In genomic region chr1:93078935-93079654, GRCh38 we compare ENCODE assay signal across 1 cellular context.
TF ChIP-seq lines count a peak whose summit lies in the region.

Gene MTF2, plus strand, starts transcription at chr1:93079283. Its CDS starts 244 bp downstream, at chr1:93079527.

TF ChIP-seq in HepG2, 621 proteins besides CTCF, POLR2A, EP300 and RAD21 (continued from another document and continues in another):
- TF ChIP-seq, protein P1, sequence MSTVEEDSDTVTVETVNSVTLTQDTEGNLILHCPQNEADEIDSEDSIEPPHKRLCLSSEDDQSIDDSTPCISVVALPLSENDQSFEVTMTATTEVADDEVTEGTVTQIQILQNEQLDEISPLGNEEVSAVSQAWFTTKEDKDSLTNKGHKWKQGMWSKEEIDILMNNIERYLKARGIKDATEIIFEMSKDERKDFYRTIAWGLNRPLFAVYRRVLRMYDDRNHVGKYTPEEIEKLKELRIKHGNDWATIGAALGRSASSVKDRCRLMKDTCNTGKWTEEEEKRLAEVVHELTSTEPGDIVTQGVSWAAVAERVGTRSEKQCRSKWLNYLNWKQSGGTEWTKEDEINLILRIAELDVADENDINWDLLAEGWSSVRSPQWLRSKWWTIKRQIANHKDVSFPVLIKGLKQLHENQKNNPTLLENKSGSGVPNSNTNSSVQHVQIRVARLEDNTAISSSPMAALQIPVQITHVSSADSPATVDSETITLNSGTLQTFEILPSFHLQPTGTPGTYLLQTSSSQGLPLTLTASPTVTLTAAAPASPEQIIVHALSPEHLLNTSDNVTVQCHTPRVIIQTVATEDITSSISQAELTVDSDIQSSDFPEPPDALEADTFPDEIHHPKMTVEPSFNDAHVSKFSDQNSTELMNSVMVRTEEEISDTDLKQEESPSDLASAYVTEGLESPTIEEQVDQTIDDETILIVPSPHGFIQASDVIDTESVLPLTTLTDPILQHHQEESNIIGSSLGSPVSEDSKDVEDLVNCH (CRISPR knock-in tag; IDR thresholded peaks at IDR 0.05): no peak
- TF ChIP-seq ZNF274 (CRISPR knock-in tag; IDR thresholded peaks at IDR 0.05) (peak; percentile 93), ZKSCAN1 (IDR thresholded peaks at IDR 0.05; ENCODE audit: low read length) (peak; percentile 78; the same call in 1 of the 2 replicates), RELA (CRISPR knock-in tag; IDR thresholded peaks at IDR 0.05) (peak; percentile 93; the same call in 1 of the 2 replicates), ZNF570 (CRISPR knock-in tag; IDR thresholded peaks at IDR 0.05; ENCODE audit: borderline replicate concordance) (no peak), ZBTB38 (CRISPR knock-in tag; IDR thresholded peaks at IDR 0.05) (peak; percentile 96), ZBED4 (CRISPR knock-in tag; IDR thresholded peaks at IDR 0.05; ENCODE audit: borderline replicate concordance) (peak; percentile 96), ZNF772 (CRISPR knock-in tag; IDR thresholded peaks at IDR 0.05) (peak; percentile 100), TEAD3 (CRISPR knock-in tag; optimal IDR thresholded peaks at IDR 0.05; ENCODE audit: borderline replicate concordance) (peak; percentile 88), HNF4G (IDR thresholded peaks at IDR 0.05; ENCODE audit: borderline replicate concordance, low read depth, low read length) (peak; percentile 58; the same call in 1 of the 2 replicates), HNF4G (CRISPR knock-in tag; IDR thresholded peaks at IDR 0.05; ENCODE audit: borderline replicate concordance, low read depth) (peak; percentile 75), RCOR2 (CRISPR knock-in tag; IDR thresholded peaks at IDR 0.05) (peak; percentile 77; the same call in 1 of the 2 replicates), ZNF180 (CRISPR knock-in tag; IDR thresholded peaks at IDR 0.05; ENCODE audit: borderline replicate concordance, low read depth) (peak; percentile 93), HDAC1 (CRISPR knock-in tag; IDR thresholded peaks at IDR 0.05) (peak; percentile 98), JUNB (CRISPR knock-in tag; IDR thresholded peaks at IDR 0.05; ENCODE audit: borderline replicate concordance) (0 out of 2 replicates have a peak, but pooled peaks have one; percentile 29), MXD4 (CRISPR knock-in tag; IDR thresholded peaks at IDR 0.05) (peak; percentile 94; the same call in 1 of the 2 replicates), ZNF691 (CRISPR knock-in tag; IDR thresholded peaks at IDR 0.05; ENCODE audit: borderline replicate concordance, low read depth) (peak; percentile 98; the same call in 1 of the 2 replicates), ZFP36L1 (CRISPR knock-in tag; IDR thresholded peaks at IDR 0.05) (peak; percentile 99), ZBTB20 (CRISPR knock-in tag; IDR thresholded peaks at IDR 0.05; ENCODE audit: borderline replicate concordance, low read depth) (peak; percentile 96), NONO (IDR thresholded peaks at IDR 0.05) (no peak), NONO (CRISPR knock-in tag; conservative IDR thresholded peaks at IDR 0.05) (peak; percentile 100), ELF4 (CRISPR knock-in tag; IDR thresholded peaks at IDR 0.05; ENCODE audit: borderline replicate concordance) (peak; percentile 73; the same call in 1 of the 2 replicates), ZFP82 (CRISPR knock-in tag; IDR thresholded peaks at IDR 0.05; ENCODE audit: borderline replicate concordance) (peak; percentile 95; the same call in 1 of the 2 replicates), DMAP1 (CRISPR knock-in tag; IDR thresholded peaks at IDR 0.05) (peak; percentile 99), TAF1 (CRISPR knock-in tag; IDR thresholded peaks at IDR 0.05) (peak; percentile 99), TCF7 (IDR thresholded peaks at IDR 0.05; ENCODE audit: low read depth) (peak; percentile 82), GTF2F1 (IDR thresholded peaks at IDR 0.05; ENCODE audit: low read length) (peak; percentile 69; the same call in 1 of the 2 replicates), SP5 (CRISPR knock-in tag; IDR thresholded peaks at IDR 0.05; ENCODE audit: borderline replicate concordance, low read depth) (peak; percentile 67), CENPX (CRISPR knock-in tag; IDR thresholded peaks at IDR 0.05) (no peak)
- TF ChIP-seq, protein P2, sequence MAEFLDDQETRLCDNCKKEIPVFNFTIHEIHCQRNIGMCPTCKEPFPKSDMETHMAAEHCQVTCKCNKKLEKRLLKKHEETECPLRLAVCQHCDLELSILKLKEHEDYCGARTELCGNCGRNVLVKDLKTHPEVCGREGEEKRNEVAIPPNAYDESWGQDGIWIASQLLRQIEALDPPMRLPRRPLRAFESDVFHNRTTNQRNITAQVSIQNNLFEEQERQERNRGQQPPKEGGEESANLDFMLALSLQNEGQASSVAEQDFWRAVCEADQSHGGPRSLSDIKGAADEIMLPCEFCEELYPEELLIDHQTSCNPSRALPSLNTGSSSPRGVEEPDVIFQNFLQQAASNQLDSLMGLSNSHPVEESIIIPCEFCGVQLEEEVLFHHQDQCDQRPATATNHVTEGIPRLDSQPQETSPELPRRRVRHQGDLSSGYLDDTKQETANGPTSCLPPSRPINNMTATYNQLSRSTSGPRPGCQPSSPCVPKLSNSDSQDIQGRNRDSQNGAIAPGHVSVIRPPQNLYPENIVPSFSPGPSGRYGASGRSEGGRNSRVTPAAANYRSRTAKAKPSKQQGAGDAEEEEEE (CRISPR knock-in tag; IDR thresholded peaks at IDR 0.05; ENCODE audit: borderline replicate concordance): peak; percentile 59; the same call in 1 of the 2 replicates
- TF ChIP-seq, protein P3, sequence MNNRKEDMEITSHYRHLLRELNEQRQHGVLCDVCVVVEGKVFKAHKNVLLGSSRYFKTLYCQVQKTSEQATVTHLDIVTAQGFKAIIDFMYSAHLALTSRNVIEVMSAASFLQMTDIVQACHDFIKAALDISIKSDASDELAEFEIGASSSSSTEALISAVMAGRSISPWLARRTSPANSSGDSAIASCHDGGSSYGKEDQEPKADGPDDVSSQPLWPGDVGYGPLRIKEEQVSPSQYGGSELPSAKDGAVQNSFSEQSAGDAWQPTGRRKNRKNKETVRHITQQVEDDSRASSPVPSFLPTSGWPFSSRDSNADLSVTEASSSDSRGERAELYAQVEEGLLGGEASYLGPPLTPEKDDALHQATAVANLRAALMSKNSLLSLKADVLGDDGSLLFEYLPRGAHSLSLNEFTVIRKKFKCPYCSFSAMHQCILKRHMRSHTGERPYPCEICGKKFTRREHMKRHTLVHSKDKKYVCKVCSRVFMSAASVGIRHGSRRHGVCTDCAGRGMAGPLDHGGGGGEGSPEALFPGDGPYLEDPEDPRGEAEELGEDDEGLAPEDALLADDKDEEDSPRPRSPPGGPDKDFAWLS (CRISPR knock-in tag; IDR thresholded peaks at IDR 0.05; ENCODE audit: borderline replicate concordance): 0 out of 2 replicates have a peak, but pooled peaks have one; percentile 65
- TF ChIP-seq, protein P4, sequence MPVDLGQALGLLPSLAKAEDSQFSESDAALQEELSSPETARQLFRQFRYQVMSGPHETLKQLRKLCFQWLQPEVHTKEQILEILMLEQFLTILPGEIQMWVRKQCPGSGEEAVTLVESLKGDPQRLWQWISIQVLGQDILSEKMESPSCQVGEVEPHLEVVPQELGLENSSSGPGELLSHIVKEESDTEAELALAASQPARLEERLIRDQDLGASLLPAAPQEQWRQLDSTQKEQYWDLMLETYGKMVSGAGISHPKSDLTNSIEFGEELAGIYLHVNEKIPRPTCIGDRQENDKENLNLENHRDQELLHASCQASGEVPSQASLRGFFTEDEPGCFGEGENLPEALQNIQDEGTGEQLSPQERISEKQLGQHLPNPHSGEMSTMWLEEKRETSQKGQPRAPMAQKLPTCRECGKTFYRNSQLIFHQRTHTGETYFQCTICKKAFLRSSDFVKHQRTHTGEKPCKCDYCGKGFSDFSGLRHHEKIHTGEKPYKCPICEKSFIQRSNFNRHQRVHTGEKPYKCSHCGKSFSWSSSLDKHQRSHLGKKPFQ (CRISPR knock-in tag; IDR thresholded peaks at IDR 0.05; ENCODE audit: insufficient replicate concordance): peak; percentile 94
- TF ChIP-seq, protein P5, sequence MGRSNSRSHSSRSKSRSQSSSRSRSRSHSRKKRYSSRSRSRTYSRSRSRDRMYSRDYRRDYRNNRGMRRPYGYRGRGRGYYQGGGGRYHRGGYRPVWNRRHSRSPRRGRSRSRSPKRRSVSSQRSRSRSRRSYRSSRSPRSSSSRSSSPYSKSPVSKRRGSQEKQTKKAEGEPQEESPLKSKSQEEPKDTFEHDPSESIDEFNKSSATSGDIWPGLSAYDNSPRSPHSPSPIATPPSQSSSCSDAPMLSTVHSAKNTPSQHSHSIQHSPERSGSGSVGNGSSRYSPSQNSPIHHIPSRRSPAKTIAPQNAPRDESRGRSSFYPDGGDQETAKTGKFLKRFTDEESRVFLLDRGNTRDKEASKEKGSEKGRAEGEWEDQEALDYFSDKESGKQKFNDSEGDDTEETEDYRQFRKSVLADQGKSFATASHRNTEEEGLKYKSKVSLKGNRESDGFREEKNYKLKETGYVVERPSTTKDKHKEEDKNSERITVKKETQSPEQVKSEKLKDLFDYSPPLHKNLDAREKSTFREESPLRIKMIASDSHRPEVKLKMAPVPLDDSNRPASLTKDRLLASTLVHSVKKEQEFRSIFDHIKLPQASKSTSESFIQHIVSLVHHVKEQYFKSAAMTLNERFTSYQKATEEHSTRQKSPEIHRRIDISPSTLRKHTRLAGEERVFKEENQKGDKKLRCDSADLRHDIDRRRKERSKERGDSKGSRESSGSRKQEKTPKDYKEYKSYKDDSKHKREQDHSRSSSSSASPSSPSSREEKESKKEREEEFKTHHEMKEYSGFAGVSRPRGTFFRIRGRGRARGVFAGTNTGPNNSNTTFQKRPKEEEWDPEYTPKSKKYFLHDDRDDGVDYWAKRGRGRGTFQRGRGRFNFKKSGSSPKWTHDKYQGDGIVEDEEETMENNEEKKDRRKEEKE (IDR thresholded peaks at IDR 0.05): no peak
- TF ChIP-seq, protein P6, sequence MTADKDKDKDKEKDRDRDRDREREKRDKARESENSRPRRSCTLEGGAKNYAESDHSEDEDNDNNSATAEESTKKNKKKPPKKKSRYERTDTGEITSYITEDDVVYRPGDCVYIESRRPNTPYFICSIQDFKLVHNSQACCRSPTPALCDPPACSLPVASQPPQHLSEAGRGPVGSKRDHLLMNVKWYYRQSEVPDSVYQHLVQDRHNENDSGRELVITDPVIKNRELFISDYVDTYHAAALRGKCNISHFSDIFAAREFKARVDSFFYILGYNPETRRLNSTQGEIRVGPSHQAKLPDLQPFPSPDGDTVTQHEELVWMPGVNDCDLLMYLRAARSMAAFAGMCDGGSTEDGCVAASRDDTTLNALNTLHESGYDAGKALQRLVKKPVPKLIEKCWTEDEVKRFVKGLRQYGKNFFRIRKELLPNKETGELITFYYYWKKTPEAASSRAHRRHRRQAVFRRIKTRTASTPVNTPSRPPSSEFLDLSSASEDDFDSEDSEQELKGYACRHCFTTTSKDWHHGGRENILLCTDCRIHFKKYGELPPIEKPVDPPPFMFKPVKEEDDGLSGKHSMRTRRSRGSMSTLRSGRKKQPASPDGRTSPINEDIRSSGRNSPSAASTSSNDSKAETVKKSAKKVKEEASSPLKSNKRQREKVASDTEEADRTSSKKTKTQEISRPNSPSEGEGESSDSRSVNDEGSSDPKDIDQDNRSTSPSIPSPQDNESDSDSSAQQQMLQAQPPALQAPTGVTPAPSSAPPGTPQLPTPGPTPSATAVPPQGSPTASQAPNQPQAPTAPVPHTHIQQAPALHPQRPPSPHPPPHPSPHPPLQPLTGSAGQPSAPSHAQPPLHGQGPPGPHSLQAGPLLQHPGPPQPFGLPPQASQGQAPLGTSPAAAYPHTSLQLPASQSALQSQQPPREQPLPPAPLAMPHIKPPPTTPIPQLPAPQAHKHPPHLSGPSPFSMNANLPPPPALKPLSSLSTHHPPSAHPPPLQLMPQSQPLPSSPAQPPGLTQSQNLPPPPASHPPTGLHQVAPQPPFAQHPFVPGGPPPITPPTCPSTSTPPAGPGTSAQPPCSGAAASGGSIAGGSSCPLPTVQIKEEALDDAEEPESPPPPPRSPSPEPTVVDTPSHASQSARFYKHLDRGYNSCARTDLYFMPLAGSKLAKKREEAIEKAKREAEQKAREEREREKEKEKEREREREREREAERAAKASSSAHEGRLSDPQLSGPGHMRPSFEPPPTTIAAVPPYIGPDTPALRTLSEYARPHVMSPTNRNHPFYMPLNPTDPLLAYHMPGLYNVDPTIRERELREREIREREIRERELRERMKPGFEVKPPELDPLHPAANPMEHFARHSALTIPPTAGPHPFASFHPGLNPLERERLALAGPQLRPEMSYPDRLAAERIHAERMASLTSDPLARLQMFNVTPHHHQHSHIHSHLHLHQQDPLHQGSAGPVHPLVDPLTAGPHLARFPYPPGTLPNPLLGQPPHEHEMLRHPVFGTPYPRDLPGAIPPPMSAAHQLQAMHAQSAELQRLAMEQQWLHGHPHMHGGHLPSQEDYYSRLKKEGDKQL (CRISPR knock-in tag; IDR thresholded peaks at IDR 0.05; ENCODE audit: low read depth): peak; percentile 75
- TF ChIP-seq, protein P7, sequence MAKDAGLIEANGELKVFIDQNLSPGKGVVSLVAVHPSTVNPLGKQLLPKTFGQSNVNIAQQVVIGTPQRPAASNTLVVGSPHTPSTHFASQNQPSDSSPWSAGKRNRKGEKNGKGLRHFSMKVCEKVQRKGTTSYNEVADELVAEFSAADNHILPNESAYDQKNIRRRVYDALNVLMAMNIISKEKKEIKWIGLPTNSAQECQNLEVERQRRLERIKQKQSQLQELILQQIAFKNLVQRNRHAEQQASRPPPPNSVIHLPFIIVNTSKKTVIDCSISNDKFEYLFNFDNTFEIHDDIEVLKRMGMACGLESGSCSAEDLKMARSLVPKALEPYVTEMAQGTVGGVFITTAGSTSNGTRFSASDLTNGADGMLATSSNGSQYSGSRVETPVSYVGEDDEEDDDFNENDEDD (CRISPR knock-in tag; IDR thresholded peaks at IDR 0.05; ENCODE audit: borderline replicate concordance): peak; percentile 97
